In genomic region chr1:206507395-206508129, GRCh38 we compare ENCODE assay signal across 8 cellular contexts. TPM values are rescaled to one million over a fixed set of nuclear protein-coding genes. Genes with fewer than 3 reads are reported as not detected.
DNase-seq lines count a peak whose midpoint lies in the region; ATAC-seq and TF ChIP-seq lines count a peak whose summit lies in the region.

Gene RASSF5 (plus strand): TSS chr1:206507531. CDS start chr1:206507603, 72 bp downstream.

- peak within 1 kb of the TSS; percentile 58 for H3K4me3 ChIP-seq in CD8-positive, alpha-beta T cell (ENCODE audit: low read depth, low read length)
- H3K4me3 ChIP-seq in LNCaP clone FGC (ENCODE audit: low read depth, low read length): peak within 1 kb of the TSS; percentile 52

- no peak for TF ChIP-seq CTCF in CD8-positive, alpha-beta T cell (IDR thresholded peaks at IDR 0.05)
- TF ChIP-seq CTCF in LNCaP clone FGC (IDR thresholded peaks at IDR 0.05; ENCODE audit: control insufficient read depth, extremely low read depth, insufficient read depth): no peak
- TF ChIP-seq CTCF in VCaP (conservative IDR thresholded peaks at IDR 0.05): no peak
- no peak for TF ChIP-seq CTCF in MCF 10A (IDR thresholded peaks at IDR 0.05; ENCODE audit: unreplicated experiment)

- H3K4me1 ChIP-seq in CD8-positive, alpha-beta T cell (ENCODE audit: insufficient read depth, low read length): peaks cover 9% of the 10 kb centered on the region

- H3K9me3 Mint-ChIP-seq in CD8-positive, alpha-beta T cell: no peaks in the 10 kb centered on the region
- H3K9me3 Mint-ChIP-seq in MCF 10A (ENCODE audit: unreplicated experiment): no peaks in the 10 kb centered on the region

- peak; percentile 89 for ATAC-seq in CD8-positive, alpha-beta T cell
- peak; percentile 47 for ATAC-seq in GM21447 (IDR thresholded peaks at IDR 0.05; ENCODE audit: unreplicated experiment)

- no TSS peak for BruUV-seq in MCF 10A (replicated peaks; lab: Mats Ljungman, UMichigan)

- DNase-seq in CD8-positive, alpha-beta T cell: peak; percentile 60 to 88 (median 76)
- DNase-seq in LNCaP clone FGC (ENCODE audit: low read depth) (no peak), MCF 10A (ENCODE audit: unreplicated experiment) (peak; percentile 87), iris pigment epithelial cell (ENCODE audit: low read depth) (peak; percentile 69), NCI-H2107 treated with DMSO at 0.1 percent for 48 hours (lab: John Stamatoyannopoulos, UW; ENCODE audit: unreplicated experiment) (no peak)
- DNase-seq in stimulated activated CD4-positive, alpha-beta T cell treated with anti-CD3 and anti-CD28 coated beads, Interleukin-15, amount 100 ng/mL, for 1 hour (ENCODE audit: low read depth in 1 of 2, low spot score in 1 of 2): peak; percentile 69 to 75

- no peaks in the 10 kb centered on the region for H3K36me3 Mint-ChIP-seq in CD8-positive, alpha-beta T cell
- peaks cover 9% of the 10 kb centered on the region for H3K36me3 Mint-ChIP-seq in MCF 10A (ENCODE audit: insufficient read depth, unreplicated experiment)

- peaks cover 22% of the 10 kb centered on the region for H3K27me3 Mint-ChIP-seq in CD8-positive, alpha-beta T cell (ENCODE audit: low read depth)
- no peaks in the 10 kb centered on the region for H3K27me3 Mint-ChIP-seq in MCF 10A (ENCODE audit: insufficient read depth, unreplicated experiment)

- no peaks in the 10 kb centered on the region for H3K36me3 ChIP-seq in CD8-positive, alpha-beta T cell (ENCODE audit: insufficient read depth, low read length)

- H3K4me1 Mint-ChIP-seq in CD8-positive, alpha-beta T cell (ENCODE audit: low read depth): peaks cover 46% of the 10 kb centered on the region
- peaks cover 74% of the 10 kb centered on the region for H3K4me1 Mint-ChIP-seq in MCF 10A (ENCODE audit: insufficient read depth, unreplicated experiment)

- no peaks in the 10 kb centered on the region for H3K27me3 ChIP-seq in CD8-positive, alpha-beta T cell (ENCODE audit: insufficient read depth, low read length)

- no peaks in the 10 kb centered on the region for H3K9me3 ChIP-seq in CD8-positive, alpha-beta T cell (ENCODE audit: low read length)

- H3K4me3 Mint-ChIP-seq in CD8-positive, alpha-beta T cell: peak within 1 kb of the TSS; percentile 84
- H3K4me3 Mint-ChIP-seq in MCF 10A (ENCODE audit: unreplicated experiment): peak within 1 kb of the TSS; percentile 72

- POLR2A ChIA-PET in CD8-positive, alpha-beta T cell (lab: Charles Lee): interaction anchor here (0.7 to 1.9 kb wide), 11 partner anchors 8 to 175 kb away, joined by 3 to 8 read pairs (median 3); partner anchors contain the start of gene IKBKE
- POLR2A ChIA-PET in MCF 10A (lab: Yijun Ruan, JAX): interaction anchor here (0.7 to 1.8 kb wide), 15 partner anchors 9 to 401 kb away, joined by 3 to 5 read pairs (median 3); partner anchors contain the start of gene IKBKE

- H3K27ac ChIP-seq in CD8-positive, alpha-beta T cell (ENCODE audit: low read depth, low read length): no peak within 1 kb of the TSS
- peak within 1 kb of the TSS; percentile 59; the same call in 1 of the 2 replicates for H3K27ac ChIP-seq in VCaP

- CTCF ChIA-PET in CD8-positive, alpha-beta T cell (lab: Charles Lee): interaction anchor here (0.6 to 2.3 kb wide), 9 partner anchors 8 to 157 kb away, joined by 3 to 10 read pairs (median 6); no protein-coding TSS in a partner anchor
- CTCF ChIA-PET in MCF 10A (lab: Yijun Ruan, JAX): interaction anchor here (0.6 to 21.4 kb wide), 14 partner anchors 12 to 259 kb away, joined by 3 to 851 read pairs (median 4); no protein-coding TSS in a partner anchor

- intact Hi-C loops in CD8-positive, alpha-beta T cell (cut with DNase I, micrococcal nuclease): loop anchor here in 1 of 2 experiments (5.0 kb wide), 2 partner anchors 40 to 50 kb away; no protein-coding TSS in a partner anchor
- intact Hi-C loops in MCF 10A (cut with micrococcal nuclease): loop anchor here (10.0 kb wide), 1 partner anchor 297 kb away; no protein-coding TSS in a partner anchor

- no peak within 1 kb of the TSS for H3K27ac Mint-ChIP-seq in CD8-positive, alpha-beta T cell
- peak within 1 kb of the TSS; percentile 72 for H3K27ac Mint-ChIP-seq in MCF 10A (ENCODE audit: low read depth, unreplicated experiment)

RNA-seq across cellular contexts. Expression of gene RASSF5, which starts in this region (rescaled TPM):
- 100 to 1,000 TPM; 209 to 213 TPM for total RNA-seq in CD8-positive, alpha-beta T cell
- total RNA-seq in MCF 10A (2022): 8.3 and 9.6 TPM in 2 replicates

Comparison
In these comparisons a context has a peak if more than half of its experiments do, and no peak if none do; other contexts are left out.
1. RNA of gene RASSF5 (total RNA-seq): 209 to 213 TPM in CD8-positive, alpha-beta T cell; 8.3 to 9.6 TPM in MCF 10A; every median in the first group is over 10 times any median in the second.
2. DNase-seq: peak in CD8-positive, alpha-beta T cell (7 of 7), MCF 10A (single experiment), iris pigment epithelial cell (single experiment) and stimulated activated CD4-positive, alpha-beta T cell treated with anti-CD3 and anti-CD28 coated beads, Interleukin-15, amount 100 ng/mL, for 1 hour (2 of 2); none in LNCaP clone FGC (single experiment) and NCI-H2107 treated with DMSO at 0.1 percent for 48 hours (single experiment).